ENCODE assay signal across 12 cellular contexts in genomic region chr2:183063083-183063482, GRCh38. TPM values are rescaled to one million over a fixed set of nuclear protein-coding genes. Genes with fewer than 3 reads are reported as not detected.
A peak's percentile ranks its signal among the peaks of the same experiment; 100 is the strongest.
DNase-seq lines count a peak whose midpoint lies in the region; ATAC-seq and TF ChIP-seq lines count a peak whose summit lies in the region.
"Had no signal": no experiment of that assay in that cellular context is flagged by ENCODE, and none has a peak within 500 bp of the region (broad histone marks: within the 10 kb centered on the region; RNA-seq: fewer than 3 reads in every experiment).

No MANE protein-coding gene starts in this region.

- no peaks in the 10 kb centered on the region for H4K20me1 ChIP-seq in IMR-90 (ENCODE audit: insufficient read depth, low read length)

- H3K4ac ChIP-seq in IMR-90 (ENCODE audit: low read depth, low read length): no peak overlapping the region

- H3K4me3 ChIP-seq in AG09309 (ENCODE audit: control insufficient read depth, low read depth, low read length): no peak overlapping the region
- no peak overlapping the region for H3K4me3 ChIP-seq in IMR-90 (ENCODE audit: insufficient read depth, low read depth, low read length)
- no peak overlapping the region for H3K4me3 ChIP-seq in dorsolateral prefrontal cortex
- no peak overlapping the region for H3K4me3 ChIP-seq in left lung
- H3K4me3 ChIP-seq: psoas muscle had no signal

- no peak overlapping the region for H2AK9ac ChIP-seq in IMR-90 (replicated peaks; ENCODE audit: low read depth, low read length, poor library complexity)

- no peak overlapping the region for H4K5ac ChIP-seq in IMR-90 (ENCODE audit: low read depth, low read length)

- CTCF ChIA-PET in IMR-90 (lab: Yijun Ruan, JAX): interaction anchor here (0.7 kb wide), 1 partner anchor 71 kb away, joined by 5 read pairs; no protein-coding TSS in a partner anchor

- no peak overlapping the region for H3K23ac ChIP-seq in IMR-90 (ENCODE audit: low read depth, low read length)

- H3K14ac ChIP-seq in IMR-90 (replicated peaks; ENCODE audit: low read depth, low read length): no peak overlapping the region

- POLR2A ChIA-PET in IMR-90 (lab: Charles Lee; ENCODE audit: unreplicated experiment): no interaction called here

- H3K27ac Mint-ChIP-seq in CD14-positive monocyte: no peak overlapping the region

- H3K9ac ChIP-seq in IMR-90 (ENCODE audit: low read depth, low read length): no peak overlapping the region

- no peak overlapping the region for H2BK120ac ChIP-seq in IMR-90 (ENCODE audit: low read depth, low read length)

- H3K27me3 ChIP-seq in IMR-90 (ENCODE audit: control insufficient read depth, insufficient read depth, low read length) (no peaks in the 10 kb centered on the region), dorsolateral prefrontal cortex (no peaks in the 10 kb centered on the region), left lung (peaks cover 0 to 12% of the 10 kb centered on the region in 2 donors)

- TF ChIP-seq CTCF in AG09309 (IDR thresholded peaks at IDR 0.05; ENCODE audit: control insufficient read depth, insufficient read depth, low read depth, low read length, missing control alignments) (no peak), IMR-90 (conservative IDR thresholded peaks at IDR 0.05; ENCODE audit: low read depth, low read length) (no peak), dorsolateral prefrontal cortex (IDR thresholded peaks at IDR 0.05 in 54 of 56, conservative IDR thresholded peaks at IDR 0.05 in 2 of 56; ENCODE audit: low read depth in 1 of 56, partially characterized antibody in 56 of 56) (no peak), CD14-positive monocyte (IDR thresholded peaks at IDR 0.05) (no peak), left lung (IDR thresholded peaks at IDR 0.05) (no peak)

- no peak overlapping the region for H3K27ac ChIP-seq in IMR-90 (ENCODE audit: insufficient read depth, low read length)
- H3K27ac ChIP-seq in dorsolateral prefrontal cortex: peak overlapping the region in 41 of 59 donors; percentile 1 to 78 (median 52)
- no peak overlapping the region for H3K27ac ChIP-seq in left lung
- H3K27ac ChIP-seq: C4-2B, psoas muscle had no signal

- no peaks in the 10 kb centered on the region for H3K79me1 ChIP-seq in IMR-90 (ENCODE audit: low read depth in 1 of 2, low read length in 2 of 2)

- no peak overlapping the region for H2BK15ac ChIP-seq in IMR-90 (ENCODE audit: low read depth, low read length)

- dilution Hi-C loops in IMR-90 (cut with HindIII; ENCODE audit: low sequenced_read_pairs, unreplicated experiment): no loop called here

- no peaks in the 10 kb centered on the region for H3K9me3 ChIP-seq in IMR-90 (ENCODE audit: control insufficient read depth, insufficient read depth, low read length)
- H3K9me3 ChIP-seq in left lung: no peaks in the 10 kb centered on the region
- H3K9me3 ChIP-seq: psoas muscle had no signal

- no TSS peak for BruUV-seq in IMR-90 (replicated peaks; lab: Mats Ljungman, UMichigan)

- no peak overlapping the region for H3K4me2 ChIP-seq in IMR-90 (ENCODE audit: low read depth, low read length)

- in situ Hi-C loops in IMR-90 (cut with MboI; ENCODE audit: low sequenced_read_pairs): no loop called here

- H3K36me3 Mint-ChIP-seq in CD14-positive monocyte: no peaks in the 10 kb centered on the region

- H3K36me3 ChIP-seq in IMR-90 (ENCODE audit: control insufficient read depth, insufficient read depth, low read length) (no peaks in the 10 kb centered on the region), left lung (no peaks in the 10 kb centered on the region)

- no peaks in the 10 kb centered on the region for H3K4me1 ChIP-seq in IMR-90 (ENCODE audit: control insufficient read depth, insufficient read depth, low read length)
- no peaks in the 10 kb centered on the region for H3K4me1 ChIP-seq in left lung
- H3K4me1 ChIP-seq: psoas muscle had no signal

- H3K9me1 ChIP-seq in IMR-90 (ENCODE audit: insufficient read depth, low read length): no peaks in the 10 kb centered on the region

- H3K18ac ChIP-seq in IMR-90 (ENCODE audit: low read depth, low read length): no peak overlapping the region

- no peak overlapping the region for H2BK20ac ChIP-seq in IMR-90 (ENCODE audit: low read depth, low read length)

- no peaks in the 10 kb centered on the region for H3K4me1 Mint-ChIP-seq in CD14-positive monocyte

- intact Hi-C loops in IMR-90 (cut with micrococcal nuclease): no loop called here
- intact Hi-C loops in dorsolateral prefrontal cortex (cut with DNase I): no loop called here
- intact Hi-C loops in CD14-positive monocyte (cut with micrococcal nuclease): no loop called here
- intact Hi-C loops in left lung (cut with DNase I): no loop called here

- ATAC-seq in GM19351 (IDR thresholded peaks at IDR 0.05; ENCODE audit: unreplicated experiment) (peak; percentile 87), IMR-90 (ENCODE audit: low read depth) (no peak), left lung (no peak)
- ATAC-seq: psoas muscle had no signal

- no peak overlapping the region for H2AFZ ChIP-seq in IMR-90 (replicated peaks; ENCODE audit: low read length, poor library complexity)

- peaks cover 0 to 4% (median 1%) of the 10 kb centered on the region in 7 donors for H3K9me3 Mint-ChIP-seq in CD14-positive monocyte

- H2BK5ac ChIP-seq in IMR-90 (ENCODE audit: low read depth, low read length, poor library complexity, severe bottlenecking): no peak overlapping the region

- no peak overlapping the region for H4K8ac ChIP-seq in IMR-90 (ENCODE audit: low read depth in 2 of 2, low read length in 2 of 2)

- H2AK5ac ChIP-seq in IMR-90 (ENCODE audit: low read depth, low read length): no peak overlapping the region

- no peak overlapping the region for H4K91ac ChIP-seq in IMR-90 (ENCODE audit: insufficient read depth, low read depth, low read length)

- WGBS in IMR-90 (ENCODE audit: extremely low coverage in 2 of 2, insufficient read length in 1 of 2), 2 experiments: no CpG with 5 or more reads among the region's 2 CpGs

- no peak for TF ChIP-seq RAD21 in IMR-90 (IDR thresholded peaks at IDR 0.05; ENCODE audit: low read length)

- H3K27me3 Mint-ChIP-seq in CD14-positive monocyte (ENCODE audit: low read depth in 3 of 3): peaks cover 25 to 52% (median 33%) of the 10 kb centered on the region in 3 donors

- TF ChIP-seq POLR2A in IMR-90 (IDR thresholded peaks at IDR 0.05; ENCODE audit: low read depth, low read length): no peak

- no peak overlapping the region for H3K56ac ChIP-seq in IMR-90 (ENCODE audit: extremely low read depth, insufficient read depth, low read length)

- no peak overlapping the region for H3K4me3 Mint-ChIP-seq in CD14-positive monocyte

- DNase-seq in AG09309 (ENCODE audit: low read depth) (peak; percentile 34), IMR-90 (peak; percentile 85), dorsolateral prefrontal cortex (no peak), CD14-positive monocyte (ENCODE audit: low spot score) (no peak), NCI-H2081 (lab: John Stamatoyannopoulos, UW) (no peak), GF-D8 (lab: John Stamatoyannopoulos, UW) (no peak), left lung (no peak)
- DNase-seq: activated CD4-positive, alpha-beta T cell treated with anti-CD3 and anti-CD28 coated beads, Interleukin-2, amount 50 U/mL, for 1 hour; KG1; psoas muscle had no signal

TF ChIP-seq in IMR-90, 13 proteins besides CTCF, POLR2A, EP300 and RAD21 (continues in another document):
- TF ChIP-seq RFX5 (IDR thresholded peaks at IDR 0.05; ENCODE audit: low read depth, low read length) (no peak), CEBPB (IDR thresholded peaks at IDR 0.05; ENCODE audit: low read depth, low read length) (no peak), FOS (IDR thresholded peaks at IDR 0.05; ENCODE audit: low read depth, low read length) (no peak), NFE2L2 (IDR thresholded peaks at IDR 0.05; ENCODE audit: low read depth, low read length) (no peak), CHD1 (IDR thresholded peaks at IDR 0.05; ENCODE audit: low read depth, low read length) (no peak), MAZ (IDR thresholded peaks at IDR 0.05; ENCODE audit: borderline replicate concordance, low read depth, low read length) (no peak), SMC3 (IDR thresholded peaks at IDR 0.05; ENCODE audit: low read depth, low read length) (no peak), USF2 (IDR thresholded peaks at IDR 0.05; ENCODE audit: low read depth, low read length) (no peak), MAFK (IDR thresholded peaks at IDR 0.05; ENCODE audit: low read depth, low read length) (no peak), MXI1 (IDR thresholded peaks at IDR 0.05; ENCODE audit: borderline replicate concordance, low read depth, low read length) (no peak), BHLHE40 (IDR thresholded peaks at IDR 0.05; ENCODE audit: low read depth, low read length) (no peak)
- TF ChIP-seq, protein P1, sequence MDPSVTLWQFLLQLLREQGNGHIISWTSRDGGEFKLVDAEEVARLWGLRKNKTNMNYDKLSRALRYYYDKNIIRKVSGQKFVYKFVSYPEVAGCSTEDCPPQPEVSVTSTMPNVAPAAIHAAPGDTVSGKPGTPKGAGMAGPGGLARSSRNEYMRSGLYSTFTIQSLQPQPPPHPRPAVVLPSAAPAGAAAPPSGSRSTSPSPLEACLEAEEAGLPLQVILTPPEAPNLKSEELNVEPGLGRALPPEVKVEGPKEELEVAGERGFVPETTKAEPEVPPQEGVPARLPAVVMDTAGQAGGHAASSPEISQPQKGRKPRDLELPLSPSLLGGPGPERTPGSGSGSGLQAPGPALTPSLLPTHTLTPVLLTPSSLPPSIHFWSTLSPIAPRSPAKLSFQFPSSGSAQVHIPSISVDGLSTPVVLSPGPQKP (IDR thresholded peaks at IDR 0.05; ENCODE audit: borderline replicate concordance, low read depth, low read length): no peak

RNA-seq across cellular contexts. Expression of gene DUSP19, which starts 15.5 kb away (rescaled TPM):
- total RNA-seq in IMR-90 (2012; rRNA removed): 1.4 and 2.5 TPM in 2 replicates
- polyA plus RNA-seq in IMR-90 (2012; rRNA removed): 0.46 and 0.86 TPM in 2 replicates
- 0.14 and 0.18 TPM in 2 replicates for polyA plus RNA-seq in IMR-90 (2012; cell fraction: cytosol; rRNA removed)
- 0.04 and 0.44 TPM in 2 replicates for polyA plus RNA-seq in IMR-90 (2012; cell fraction: nucleus; rRNA removed; ENCODE audit: low replicate concordance)
- 10 to 100 TPM in 82 of 120 experiments, 1 to 10 TPM in 38; 5.2 to 20.4 (median 11.3) TPM for total RNA-seq in dorsolateral prefrontal cortex
- polyA plus RNA-seq in CD14-positive monocyte: under 1 TPM; 0.25 to 0.30 TPM
- 1 to 10 TPM; 4.2 to 5.9 TPM for total RNA-seq in left lung

RNA-seq across cellular contexts. Expression of gene NCKAP1, which starts 24.8 kb away (rescaled TPM):
- total RNA-seq in IMR-90 (2012; rRNA removed): 160 and 188 TPM in 2 replicates
- 63.5 and 91.1 TPM in 2 replicates for polyA plus RNA-seq in IMR-90 (2012; rRNA removed)
- polyA plus RNA-seq in IMR-90 (2012; cell fraction: cytosol; rRNA removed): 14.3 and 16.6 TPM in 2 replicates
- 5.6 and 63.7 TPM in 2 replicates for polyA plus RNA-seq in IMR-90 (2012; cell fraction: nucleus; rRNA removed; ENCODE audit: low replicate concordance)
- total RNA-seq in dorsolateral prefrontal cortex: 100 to 1,000 TPM; 121 to 310 (median 210) TPM
- not detected for polyA plus RNA-seq in CD14-positive monocyte
- 100 to 1,000 TPM; 119 to 128 TPM for total RNA-seq in left lung

Comparison
In these comparisons a context has a peak if more than half of its experiments do, and no peak if none do; other contexts are left out.
1. DNase-seq: peak in AG09309 (single experiment) and IMR-90 (single experiment); none in dorsolateral prefrontal cortex (0 of 10), CD14-positive monocyte (single experiment), NCI-H2081 (0 of 2), GF-D8 (single experiment) and left lung (0 of 2).
2. H3K27ac ChIP-seq: peak in dorsolateral prefrontal cortex (41 of 59); none in IMR-90 (single experiment) and left lung (0 of 2).